1 cellular context compared by ENCODE assay signal in the genomic region with DNA sequence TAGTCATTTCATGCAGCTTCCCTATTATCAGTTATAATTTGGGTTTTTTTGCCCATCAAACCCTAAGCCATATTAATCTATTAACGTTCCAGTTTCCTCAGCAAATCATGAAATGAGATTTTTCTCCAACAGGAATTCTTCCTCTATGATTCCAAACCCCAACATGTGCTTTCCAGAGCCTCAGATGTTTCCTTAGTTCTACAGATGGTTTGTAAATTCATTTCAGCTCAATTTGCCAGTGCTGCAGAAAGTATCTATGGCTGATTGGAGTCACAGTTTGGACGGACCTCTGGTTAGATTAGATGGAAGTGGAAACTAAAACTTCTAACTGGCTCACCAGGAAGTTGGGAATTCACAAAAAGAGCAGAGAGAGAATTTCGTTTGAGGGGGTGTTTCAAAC.
TF ChIP-seq lines count a peak whose summit lies in the region.

No MANE protein-coding gene starts in this region.

TF ChIP-seq in IMR-90, 13 proteins besides CTCF, POLR2A, EP300 and RAD21 (continued from another document):
- TF ChIP-seq FOS (IDR thresholded peaks at IDR 0.05; ENCODE audit: low read depth, low read length) (no peak), MAZ (IDR thresholded peaks at IDR 0.05; ENCODE audit: borderline replicate concordance, low read depth, low read length) (no peak), CEBPB (IDR thresholded peaks at IDR 0.05; ENCODE audit: low read depth, low read length) (no peak), SMC3 (IDR thresholded peaks at IDR 0.05; ENCODE audit: low read depth, low read length) (no peak), MXI1 (IDR thresholded peaks at IDR 0.05; ENCODE audit: borderline replicate concordance, low read depth, low read length) (no peak), MAFK (IDR thresholded peaks at IDR 0.05; ENCODE audit: low read depth, low read length) (no peak), BHLHE40 (IDR thresholded peaks at IDR 0.05; ENCODE audit: low read depth, low read length) (no peak), RFX5 (IDR thresholded peaks at IDR 0.05; ENCODE audit: low read depth, low read length) (no peak), RCOR1 (IDR thresholded peaks at IDR 0.05; ENCODE audit: insufficient replicate concordance, low read length) (no peak), CHD1 (IDR thresholded peaks at IDR 0.05; ENCODE audit: low read depth, low read length) (no peak)
- TF ChIP-seq, protein P1, sequence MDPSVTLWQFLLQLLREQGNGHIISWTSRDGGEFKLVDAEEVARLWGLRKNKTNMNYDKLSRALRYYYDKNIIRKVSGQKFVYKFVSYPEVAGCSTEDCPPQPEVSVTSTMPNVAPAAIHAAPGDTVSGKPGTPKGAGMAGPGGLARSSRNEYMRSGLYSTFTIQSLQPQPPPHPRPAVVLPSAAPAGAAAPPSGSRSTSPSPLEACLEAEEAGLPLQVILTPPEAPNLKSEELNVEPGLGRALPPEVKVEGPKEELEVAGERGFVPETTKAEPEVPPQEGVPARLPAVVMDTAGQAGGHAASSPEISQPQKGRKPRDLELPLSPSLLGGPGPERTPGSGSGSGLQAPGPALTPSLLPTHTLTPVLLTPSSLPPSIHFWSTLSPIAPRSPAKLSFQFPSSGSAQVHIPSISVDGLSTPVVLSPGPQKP (IDR thresholded peaks at IDR 0.05; ENCODE audit: borderline replicate concordance, low read depth, low read length): no peak
